ENCODE assay signal across 20 cellular contexts in genomic region chr17:63258785-63259184, GRCh38.
"Had no signal": no experiment of that assay in that cellular context is flagged by ENCODE, and none has a peak within 500 bp of the region (broad histone marks: within the 10 kb centered on the region; RNA-seq: fewer than 3 reads in every experiment).

No MANE protein-coding gene starts in this region.

- H3K4me3 Mint-ChIP-seq: naive thymus-derived CD8-positive, alpha-beta T cell; stimulated activated naive B cell treated with anti-CD40 and anti-IgM and Interleukin-4, amounts not matched to agents 10 μg/mL and 1 μg/mL and 100 μg/mL, for 72 hours; stimulated activated naive CD8-positive, alpha-beta T cell treated with anti-CD3 and anti-CD28 coated beads, Interleukin-15, amount 100 ng/mL, for 72 hours had no signal

- H3K27ac ChIP-seq: dorsolateral prefrontal cortex, heart left ventricle, neutrophil, spleen, testis, tibial nerve, uterus had no signal

- H3K36me3 ChIP-seq: heart left ventricle, neutrophil, spleen, tibial nerve had no signal

- H3K9me3 ChIP-seq: mucosa of descending colon, neutrophil, testis, tibial nerve, uterus had no signal

- H3K4me1 ChIP-seq: heart left ventricle, spleen, testis, tibial nerve, uterus had no signal

- H3K4me1 Mint-ChIP-seq: stimulated activated naive CD8-positive, alpha-beta T cell treated with anti-CD3 and anti-CD28 coated beads, Interleukin-15, amount 100 ng/mL, for 72 hours had no signal

- DNase-seq: cortex of kidney; dorsolateral prefrontal cortex; effector CD8-positive, alpha-beta T cell; foreskin melanocyte; heart left ventricle; hippocampal formation; left colon; mucosa of descending colon; naive thymus-derived CD8-positive, alpha-beta T cell; spleen; stimulated activated CD4-positive, alpha-beta T cell treated with anti-CD3 and anti-CD28 coated beads, Interleukin-15, amount 100 ng/mL, for 24 hours; stimulated activated CD4-positive, alpha-beta T cell treated with anti-CD3 and anti-CD28 coated beads, Interleukin-1b, Interleukin-23, amount 100 ng/mL, for 48 hours; stimulated activated CD4-positive, alpha-beta T cell treated with anti-CD3 and anti-CD28 coated beads, Interleukin-4, amount 100 ng/mL, for 24 hours; stimulated activated naive B cell treated with anti-CD40 and anti-IgM and Interleukin-4, amounts not matched to agents 10 μg/mL and 1 μg/mL and 100 μg/mL, for 72 hours; stimulated activated naive CD8-positive, alpha-beta T cell treated with anti-CD3 and anti-CD28 coated beads, Interleukin-15, amount 100 ng/mL, for 72 hours; testis; uterus had no signal

- H3K27ac Mint-ChIP-seq: naive thymus-derived CD8-positive, alpha-beta T cell; stimulated activated naive B cell treated with anti-CD40 and anti-IgM and Interleukin-4, amounts not matched to agents 10 μg/mL and 1 μg/mL and 100 μg/mL, for 72 hours had no signal

- H3K27me3 ChIP-seq: dorsolateral prefrontal cortex, heart left ventricle, neutrophil, spleen, testis, tibial nerve, uterus had no signal

- ATAC-seq: heart left ventricle; left colon; mucosa of descending colon; naive thymus-derived CD8-positive, alpha-beta T cell; sciatic nerve; stimulated activated naive B cell treated with anti-CD40 and anti-IgM and Interleukin-4, amounts not matched to agents 10 μg/mL and 1 μg/mL and 100 μg/mL, for 72 hours; stimulated activated naive CD8-positive, alpha-beta T cell treated with anti-CD3 and anti-CD28 coated beads, Interleukin-15, amount 100 ng/mL, for 72 hours had no signal

- H3K4me3 ChIP-seq: dorsolateral prefrontal cortex, heart left ventricle, mucosa of descending colon, spleen, testis, tibial nerve, uterus had no signal

- H3K27me3 Mint-ChIP-seq: stimulated activated naive B cell treated with anti-CD40 and anti-IgM and Interleukin-4, amounts not matched to agents 10 μg/mL and 1 μg/mL and 100 μg/mL, for 72 hours; stimulated activated naive CD8-positive, alpha-beta T cell treated with anti-CD3 and anti-CD28 coated beads, Interleukin-15, amount 100 ng/mL, for 72 hours had no signal
